In the genomic region with DNA sequence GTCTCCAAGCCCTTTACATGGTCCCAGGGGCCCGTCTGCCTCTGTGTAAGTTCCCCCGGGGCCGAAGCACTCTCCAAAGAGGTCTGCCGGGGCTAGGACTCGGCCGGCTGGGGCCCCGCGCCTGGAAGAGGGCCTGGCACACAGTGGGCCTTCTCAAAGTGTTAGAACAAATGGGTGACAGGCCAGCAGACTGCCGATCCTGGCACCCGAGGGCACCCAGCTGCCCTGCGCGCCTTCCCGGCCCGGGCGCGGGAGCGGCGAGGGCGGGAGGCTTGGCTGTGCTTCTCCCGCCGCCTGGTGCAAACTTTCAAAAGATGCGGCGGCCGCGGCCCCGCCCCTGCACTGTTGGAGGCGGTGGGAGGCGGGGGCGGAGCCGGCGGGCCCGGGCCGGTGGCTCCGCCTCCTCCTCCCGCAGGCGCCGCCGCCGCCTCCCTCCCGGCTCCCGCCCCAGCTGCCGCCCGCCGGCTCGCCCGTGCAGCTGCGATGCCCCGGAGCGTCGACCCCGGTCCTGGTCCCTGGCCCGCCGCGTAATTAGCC, we compare ENCODE assay signal across 8 cellular contexts. TPM values are rescaled to one million over a fixed set of nuclear protein-coding genes. Genes with fewer than 3 reads are reported as not detected.
DNase-seq lines count a peak whose midpoint lies in the region; TF ChIP-seq lines count a peak whose summit lies in the region.

A gene with protein sequence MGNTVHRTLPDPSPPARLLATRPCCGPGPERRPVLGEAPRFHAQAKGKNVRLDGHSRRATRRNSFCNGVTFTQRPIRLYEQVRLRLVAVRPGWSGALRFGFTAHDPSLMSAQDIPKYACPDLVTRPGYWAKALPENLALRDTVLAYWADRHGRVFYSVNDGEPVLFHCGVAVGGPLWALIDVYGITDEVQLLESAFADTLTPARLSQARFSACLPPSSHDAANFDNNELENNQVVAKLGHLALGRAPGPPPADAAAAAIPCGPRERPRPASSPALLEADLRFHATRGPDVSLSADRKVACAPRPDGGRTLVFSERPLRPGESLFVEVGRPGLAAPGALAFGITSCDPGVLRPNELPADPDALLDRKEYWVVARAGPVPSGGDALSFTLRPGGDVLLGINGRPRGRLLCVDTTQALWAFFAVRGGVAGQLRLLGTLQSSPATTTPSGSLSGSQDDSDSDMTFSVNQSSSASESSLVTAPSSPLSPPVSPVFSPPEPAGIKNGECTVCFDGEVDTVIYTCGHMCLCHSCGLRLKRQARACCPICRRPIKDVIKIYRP (plus strand): TSS at position 442 of the 537 bp plus-strand sequence. CDS start 144 bp downstream, outside the sequence.

- H3K36me3 ChIP-seq in HUES6 (ENCODE audit: control insufficient read depth, insufficient read depth, low read length) (no peaks in the 10 kb centered on the region), Peyer's patch (no peaks in the 10 kb centered on the region)

- peak; percentile 63 to 71 for TF ChIP-seq POLR2A in Peyer's patch (IDR thresholded peaks at IDR 0.05)

- peaks cover 18% of the 10 kb centered on the region for H3K27me3 Mint-ChIP-seq in activated naive CD4-positive, alpha-beta T cell treated with anti-CD3 and anti-CD28 coated beads, Interleukin-2, amount 50 U/mL, for 24 hours
- H3K27me3 Mint-ChIP-seq in neural crest cell (ENCODE audit: low read depth) (peaks cover 25% of the 10 kb centered on the region), type B pancreatic cell (peaks cover 43% of the 10 kb centered on the region)

- H3K9me3 Mint-ChIP-seq in activated naive CD4-positive, alpha-beta T cell treated with anti-CD3 and anti-CD28 coated beads, Interleukin-2, amount 50 U/mL, for 24 hours = no peaks in the 10 kb centered on the region
- H3K9me3 Mint-ChIP-seq in neural crest cell = no peaks in the 10 kb centered on the region
- no peaks in the 10 kb centered on the region for H3K9me3 Mint-ChIP-seq in type B pancreatic cell

- peaks cover 6% of the 10 kb centered on the region for H3K4me1 Mint-ChIP-seq in activated naive CD4-positive, alpha-beta T cell treated with anti-CD3 and anti-CD28 coated beads, Interleukin-2, amount 50 U/mL, for 24 hours
- peaks cover 19% of the 10 kb centered on the region for H3K4me1 Mint-ChIP-seq in neural crest cell
- H3K4me1 Mint-ChIP-seq in type B pancreatic cell (ENCODE audit: unreplicated experiment) = peaks cover 14% of the 10 kb centered on the region

- no peaks in the 10 kb centered on the region for H3K36me3 Mint-ChIP-seq in activated naive CD4-positive, alpha-beta T cell treated with anti-CD3 and anti-CD28 coated beads, Interleukin-2, amount 50 U/mL, for 24 hours
- no peaks in the 10 kb centered on the region for H3K36me3 Mint-ChIP-seq in neural crest cell (ENCODE audit: low read depth)
- H3K36me3 Mint-ChIP-seq in type B pancreatic cell = no peaks in the 10 kb centered on the region

- H3K4me3 ChIP-seq in HUES6 (ENCODE audit: low read depth, low read length) = peak within 1 kb of the TSS; percentile 79
- peak within 1 kb of the TSS; percentile 44 to 85 (median 69) for H3K4me3 ChIP-seq in Peyer's patch

- H3K27ac ChIP-seq in HUES6 (ENCODE audit: low read depth, low read length) (no peak within 1 kb of the TSS), Peyer's patch (peak within 1 kb of the TSS; percentile 52 to 96 (median 89))

- peaks cover 23% of the 10 kb centered on the region for H3K4me1 ChIP-seq in HUES6 (ENCODE audit: control insufficient read depth, insufficient read depth, low read length)
- peaks cover 0 to 57% (median 8%) of the 10 kb centered on the region in 4 donors for H3K4me1 ChIP-seq in Peyer's patch

- DNase-seq in NCI-H82 (lab: John Stamatoyannopoulos, UW) (peak; percentile 84), NCI-H82 treated with DMSO at 0.1 percent for 48 hours (lab: John Stamatoyannopoulos, UW; ENCODE audit: unreplicated experiment) (no peak), Peyer's patch (peak in 2 of 3 donors; percentile 84 to 89), glomerular endothelial cell (ENCODE audit: extremely low read depth, low read depth, low spot score) (no peak), neural crest cell (ENCODE audit: low read depth, low spot score) (peak; percentile 76), type B pancreatic cell (ENCODE audit: extremely low spot score, unreplicated experiment) (peak; percentile 86)

- H3K4me3 Mint-ChIP-seq in activated naive CD4-positive, alpha-beta T cell treated with anti-CD3 and anti-CD28 coated beads, Interleukin-2, amount 50 U/mL, for 24 hours = peak within 1 kb of the TSS; percentile 27
- H3K4me3 Mint-ChIP-seq in neural crest cell (peak within 1 kb of the TSS; percentile 71), type B pancreatic cell (peak within 1 kb of the TSS; percentile 78)

- TF ChIP-seq CTCF in Peyer's patch (IDR thresholded peaks at IDR 0.05) (peak in 3 of 6 experiments; percentile 16 to 51 (median 35)), neural crest cell (conservative IDR thresholded peaks at IDR 0.05) (no peak), type B pancreatic cell (conservative IDR thresholded peaks at IDR 0.05) (peak; percentile 7)

- peak within 1 kb of the TSS; percentile 68 for H3K9ac ChIP-seq in HUES6 (ENCODE audit: low read length)

- H3K27me3 ChIP-seq in HUES6 (ENCODE audit: control insufficient read depth, insufficient read depth, low read length) (peaks cover 59% of the 10 kb centered on the region), Peyer's patch (no peaks in the 10 kb centered on the region)

- no peak within 1 kb of the TSS for H3K27ac Mint-ChIP-seq in activated naive CD4-positive, alpha-beta T cell treated with anti-CD3 and anti-CD28 coated beads, Interleukin-2, amount 50 U/mL, for 24 hours
- H3K27ac Mint-ChIP-seq in neural crest cell (ENCODE audit: unreplicated experiment) = no peak within 1 kb of the TSS
- H3K27ac Mint-ChIP-seq in type B pancreatic cell = no peak within 1 kb of the TSS

- H3K9me3 ChIP-seq in HUES6 (ENCODE audit: control insufficient read depth, insufficient read depth, low read depth, low read length) (no peaks in the 10 kb centered on the region), Peyer's patch (no peaks in the 10 kb centered on the region)

RNA-seq across cellular contexts. Expression of the gene that starts here (rescaled TPM):
- 10 to 100 TPM; 38.8 to 97.2 (median 81.0) TPM for total RNA-seq in Peyer's patch
- total RNA-seq in glomerular endothelial cell = 15.2 and 19.4 TPM in 2 replicates
- total RNA-seq in neural crest cell = 5.7 and 6.1 TPM in 2 replicates
- 6.2 and 7.6 TPM in 2 replicates for total RNA-seq in type B pancreatic cell (ENCODE audit: low replicate concordance)

Comparison
In these comparisons a context has a peak if more than half of its experiments do, and no peak if none do; other contexts are left out.
1. DNase-seq: peak in NCI-H82 (single experiment), Peyer's patch (2 of 3), neural crest cell (single experiment) and type B pancreatic cell (single experiment); none in NCI-H82 treated with DMSO at 0.1 percent for 48 hours (single experiment) and glomerular endothelial cell (single experiment).
2. H3K4me3 Mint-ChIP-seq: peak in every context shown above with its lines; median percentile 78 in type B pancreatic cell; 71 in neural crest cell; 27 in activated naive CD4-positive, alpha-beta T cell treated with anti-CD3 and anti-CD28 coated beads, Interleukin-2, amount 50 U/mL, for 24 hours.